ENCODE assay signal across 8 cellular contexts in genomic region chr16:66830422-66831404, GRCh38. TPM values are rescaled to one million over a fixed set of nuclear protein-coding genes. Genes with fewer than 3 reads are reported as not detected.
DNase-seq lines count a peak whose midpoint lies in the region; ATAC-seq and TF ChIP-seq lines count a peak whose summit lies in the region.

Gene NAE1, minus strand, starts transcription at chr16:66830976. Its CDS starts 77 bp downstream, at chr16:66830899.

- H3K4me1 Mint-ChIP-seq in chondrocyte (ENCODE audit: low read depth): peaks cover 13% of the 10 kb centered on the region

- peaks cover 7% of the 10 kb centered on the region for H3K36me3 Mint-ChIP-seq in chondrocyte (ENCODE audit: low read depth)

- H3K27ac Mint-ChIP-seq in chondrocyte (ENCODE audit: unreplicated experiment): peak within 1 kb of the TSS; percentile 41

- peak; percentile 98 for TF ChIP-seq CTCF in chondrocyte (IDR thresholded peaks at IDR 0.05)

- peaks cover 5% of the 10 kb centered on the region for H3K27me3 Mint-ChIP-seq in chondrocyte (ENCODE audit: low read depth)

- ATAC-seq in GM19035 (IDR thresholded peaks at IDR 0.05; ENCODE audit: unreplicated experiment): peak; percentile 87
- ATAC-seq in HG03354 (IDR thresholded peaks at IDR 0.05; ENCODE audit: poor library complexity, severe bottlenecking, unreplicated experiment): peak; percentile 92

- H3K9me3 Mint-ChIP-seq in chondrocyte (ENCODE audit: low read depth): no peaks in the 10 kb centered on the region

- DNase-seq in AML-193 (lab: John Stamatoyannopoulos, UW) (peak; percentile 67 to 78), NCI-H446 (lab: John Stamatoyannopoulos, UW) (peak; percentile 51 to 91), chondrocyte (ENCODE audit: low spot score) (no peak), kidney tubule cell (ENCODE audit: low spot score) (peak; percentile 88)
- DNase-seq in activated CD4-positive, alpha-beta T cell treated with anti-CD3 and anti-CD28 coated beads for 1 hour: peak; percentile 85
- peak; percentile 67 to 87 (median 82) for DNase-seq in stimulated activated CD4-positive, alpha-beta T cell treated with anti-CD3 and anti-CD28 coated beads, Interleukin-1b, Interleukin-23, amount 100 ng/mL, for 24 hours (ENCODE audit: low read depth in 4 of 4, low spot score in 1 of 4)

- peak within 1 kb of the TSS; percentile 61 for H3K4me3 Mint-ChIP-seq in chondrocyte (ENCODE audit: unreplicated experiment)

RNA-seq across cellular contexts. Expression of gene NAE1, which starts in this region (rescaled TPM):
- total RNA-seq in chondrocyte: 46.7 to 51.4 TPM (median 47.8 TPM) in 3 replicates
